1 cellular context compared by ENCODE assay signal in genomic region chr2:25966531-25967265, GRCh38.
TF ChIP-seq lines count a peak whose summit lies in the region.

No MANE protein-coding gene starts in this region.

TF ChIP-seq in HepG2, 621 proteins besides CTCF, POLR2A, EP300 and RAD21 (continued from another document):
- TF ChIP-seq SKIL (CRISPR knock-in tag; IDR thresholded peaks at IDR 0.05; ENCODE audit: borderline replicate concordance) (no peak), ZNF772 (CRISPR knock-in tag; IDR thresholded peaks at IDR 0.05) (no peak), JUN (CRISPR knock-in tag; IDR thresholded peaks at IDR 0.05) (no peak), TBX3 (IDR thresholded peaks at IDR 0.05; ENCODE audit: borderline replicate concordance) (no peak), RNF2 (conservative IDR thresholded peaks at IDR 0.05; ENCODE audit: low read depth) (no peak), SMAD1 (CRISPR knock-in tag; IDR thresholded peaks at IDR 0.05; ENCODE audit: borderline replicate concordance, low read depth) (no peak), FOXP4 (CRISPR knock-in tag; IDR thresholded peaks at IDR 0.05) (no peak), ZNF576 (CRISPR knock-in tag; IDR thresholded peaks at IDR 0.05) (no peak), CBX2 (IDR thresholded peaks at IDR 0.05; ENCODE audit: low read depth, low read length) (no peak), CBX2 (CRISPR knock-in tag; IDR thresholded peaks at IDR 0.05; ENCODE audit: low read depth) (no peak), SUZ12 (IDR thresholded peaks at IDR 0.05; ENCODE audit: low read depth, low read length) (no peak), MXD4 (CRISPR knock-in tag; IDR thresholded peaks at IDR 0.05) (no peak)
TF ChIP-seq in HepG2: peak in this region for 0.
